Comparison of ENCODE assay signal across 10 cellular contexts in genomic region chr5:10566556-10567068, GRCh38. TPM values are rescaled to one million over a fixed set of nuclear protein-coding genes. Genes with fewer than 3 reads are reported as not detected.
DNase-seq lines count a peak whose midpoint lies in the region; ATAC-seq and TF ChIP-seq lines count a peak whose summit lies in the region.
"Had no signal": no experiment of that assay in that cellular context is flagged by ENCODE, and none has a peak within 500 bp of the region (broad histone marks: within the 10 kb centered on the region; RNA-seq: fewer than 3 reads in every experiment).

No MANE protein-coding gene starts in this region.

- BruUV-seq in OCI-LY7 (replicated peaks; lab: Mats Ljungman, UMichigan) = no TSS peak

- TF ChIP-seq CTCF in OCI-LY7 (conservative IDR thresholded peaks at IDR 0.05; ENCODE audit: low read length) (no peak), esophagus muscularis mucosa (IDR thresholded peaks at IDR 0.05) (no peak), smooth muscle cell (IDR thresholded peaks at IDR 0.05; ENCODE audit: borderline replicate concordance, insufficient read depth, poor library complexity, severe bottlenecking) (no peak)

- peak overlapping the region; percentile 64 for H3K27ac ChIP-seq in OCI-LY7 (ENCODE audit: low read depth, low read length, poor library complexity, severe bottlenecking)
- H3K27ac ChIP-seq in esophagus muscularis mucosa (replicated peaks in 1 of 4) = peak overlapping the region; percentile 44 to 59 (median 50)
- H3K27ac ChIP-seq in smooth muscle cell (ENCODE audit: low read depth) = no peak overlapping the region
- H3K27ac ChIP-seq: VCaP had no signal

- H4K20me1 ChIP-seq in OCI-LY7 (ENCODE audit: insufficient read depth, low read length) (no peaks in the 10 kb centered on the region), smooth muscle cell (ENCODE audit: low read depth) (peaks cover 15% of the 10 kb centered on the region)

- H3K4me3 ChIP-seq in GM08714 (ENCODE audit: low read length) (peak overlapping the region; percentile 84), OCI-LY7 (ENCODE audit: low read depth, low read length, poor library complexity, severe bottlenecking) (peak overlapping the region; percentile 78), esophagus muscularis mucosa (peak overlapping the region; percentile 63 to 77 (median 70)), smooth muscle cell (no peak overlapping the region)

- peak overlapping the region; percentile 97 for H3K4me2 ChIP-seq in OCI-LY7 (ENCODE audit: low read length)
- peak overlapping the region; percentile 9 for H3K4me2 ChIP-seq in smooth muscle cell

- H3K9ac ChIP-seq in smooth muscle cell (ENCODE audit: low read depth) = no peak overlapping the region

- H2AFZ ChIP-seq in OCI-LY7 (ENCODE audit: low read length) = peak overlapping the region; percentile 1; the same call in 1 of the 2 replicates
- H2AFZ ChIP-seq in smooth muscle cell (ENCODE audit: low read depth) = no peak overlapping the region

- CTCF ChIA-PET in OCI-LY7 (lab: Charles Lee; ENCODE audit: unreplicated experiment) = interaction anchor here (0.6 to 1.8 kb wide), 2 partner anchors 41 to 134 kb away, joined by 3 to 7 read pairs; no protein-coding TSS in a partner anchor

- no peaks in the 10 kb centered on the region for H3K9me2 ChIP-seq in OCI-LY7 (ENCODE audit: insufficient read depth, low read length)

- H3K4me1 ChIP-seq in OCI-LY7 (ENCODE audit: insufficient read depth, low read length, poor library complexity, severe bottlenecking) (peaks cover 50% of the 10 kb centered on the region), esophagus muscularis mucosa (peaks cover 16 to 59% (median 41%) of the 10 kb centered on the region in 4 donors), smooth muscle cell (ENCODE audit: low read depth) (peaks cover 20% of the 10 kb centered on the region)

- intact Hi-C loops in OCI-LY7 (cut with micrococcal nuclease; ENCODE audit: unreplicated experiment) (loop anchor here (10.0 kb wide), 1 partner anchor 282 kb away; no protein-coding TSS in a partner anchor), esophagus muscularis mucosa (cut with DNase I) (no loop called here)

- H3K79me2 ChIP-seq in OCI-LY7 (ENCODE audit: insufficient read depth, low read depth, low read length) (peaks cover 7% of the 10 kb centered on the region; the same call in 1 of the 2 replicates), smooth muscle cell (ENCODE audit: low read depth) (peaks cover 9% of the 10 kb centered on the region)

- peaks cover 0 to 49% (median 21%) of the 10 kb centered on the region in 4 donors for H3K27me3 ChIP-seq in esophagus muscularis mucosa
- H3K27me3 ChIP-seq in smooth muscle cell (ENCODE audit: low read depth) = no peaks in the 10 kb centered on the region

- no peaks in the 10 kb centered on the region for H3K36me3 ChIP-seq in OCI-LY7 (ENCODE audit: insufficient read depth, low read length)
- no peaks in the 10 kb centered on the region for H3K36me3 ChIP-seq in esophagus muscularis mucosa
- no peaks in the 10 kb centered on the region for H3K36me3 ChIP-seq in smooth muscle cell (ENCODE audit: low read depth)

- DNase-seq in OCI-LY7 (ENCODE audit: low spot score) (peak; percentile 48), esophagus muscularis mucosa (ENCODE audit: extremely low spot score) (no peak), smooth muscle cell (lab: John Stamatoyannopoulos, UW; ENCODE audit: unreplicated experiment) (no peak), NCI-H146 (lab: John Stamatoyannopoulos, UW) (no peak), NCI-H2029 (lab: John Stamatoyannopoulos, UW) (no peak)
- DNase-seq: mammary epithelial cell; NK-92 treated with Interleukin-12 subunit alpha and Interleukin-12 subunit beta, amount 100 ng/mL, for 24 hours had no signal

- no peaks in the 10 kb centered on the region for H3K9me3 ChIP-seq in OCI-LY7 (ENCODE audit: low read length)
- H3K9me3 ChIP-seq in esophagus muscularis mucosa = no peaks in the 10 kb centered on the region
- no peaks in the 10 kb centered on the region for H3K9me3 ChIP-seq in smooth muscle cell (replicated peaks; ENCODE audit: low read depth)

- ATAC-seq in GM19035 (IDR thresholded peaks at IDR 0.05; ENCODE audit: unreplicated experiment) = no peak

- peaks cover 11% of the 10 kb centered on the region for H3F3A ChIP-seq in smooth muscle cell (ENCODE audit: low read depth)

- TF ChIP-seq POLR2A in esophagus muscularis mucosa (IDR thresholded peaks at IDR 0.05; ENCODE audit: low read depth) = no peak

- TF ChIP-seq EP300 in esophagus muscularis mucosa (IDR thresholded peaks at IDR 0.05) = no peak

- POLR2A ChIA-PET in OCI-LY7 (lab: Charles Lee) = interaction anchor here (0.6 to 2.7 kb wide), 11 partner anchors 9 to 199 kb away, joined by 3 to 13 read pairs (median 4); no protein-coding TSS in a partner anchor

- WGBS in esophagus muscularis mucosa = 80% methylated on average over 8 of the region's 8 CpGs
- WGBS in smooth muscle cell (ENCODE audit: low lambda C conversion rate) = 75% methylated on average over 8 of the region's 8 CpGs

RNA-seq across cellular contexts. Expression of gene ANKRD33B, which starts 2.7 kb away (rescaled TPM):
- 5.6 TPM in 2 replicates for total RNA-seq in OCI-LY7 (2014; rRNA removed; shearing (Covaris generic))
- total RNA-seq in OCI-LY7 (2022) = 10.1 and 11.4 TPM in 2 replicates
- 1 to 10 TPM; 4.6 to 8.2 (median 6.7) TPM for total RNA-seq in esophagus muscularis mucosa
- 2.2 TPM in 2 replicates for total RNA-seq in smooth muscle cell
- polyA plus RNA-seq in smooth muscle cell = 1.1 and 1.2 TPM in 2 replicates
